In genomic region chr18:58573326-58573725, GRCh38 we compare ENCODE assay signal across 2 cellular contexts. TPM values are rescaled to one million over a fixed set of nuclear protein-coding genes. Genes with fewer than 3 reads are reported as not detected.
"Had no signal": no experiment of that assay in that cellular context is flagged by ENCODE, and none has a peak within 500 bp of the region (broad histone marks: within the 10 kb centered on the region; RNA-seq: fewer than 3 reads in every experiment).

No MANE protein-coding gene starts in this region.

RNA-seq across cellular contexts. Expression of gene ALPK2, which starts 55.6 kb away (rescaled TPM):
- total RNA-seq: OCI-LY7, SK-MEL-5 had no signal
